Comparison of ENCODE assay signal across 9 cellular contexts in the genomic region with DNA sequence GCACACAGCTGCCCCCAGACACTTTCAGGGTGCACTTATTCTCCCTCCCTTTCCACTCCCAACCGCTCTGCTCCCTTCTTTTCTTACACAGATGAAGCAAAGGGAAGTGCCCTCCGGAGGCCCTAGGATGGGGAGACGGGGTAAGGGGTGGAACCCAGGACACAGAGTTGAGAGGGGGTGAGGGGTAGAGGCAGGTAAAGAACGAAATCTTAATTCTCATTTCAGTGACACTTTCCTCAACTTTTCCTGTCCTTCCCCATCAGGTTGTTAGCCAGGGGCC. TPM values are rescaled to one million over a fixed set of nuclear protein-coding genes. Genes with fewer than 3 reads are reported as not detected.
DNase-seq lines count a peak whose midpoint lies in the region; ATAC-seq and TF ChIP-seq lines count a peak whose summit lies in the region.
"Had no signal": no experiment of that assay in that cellular context is flagged by ENCODE, and none has a peak within 500 bp of the region (broad histone marks: within the 10 kb centered on the region; RNA-seq: fewer than 3 reads in every experiment).

No MANE protein-coding gene starts in this region.

- no peaks in the 10 kb centered on the region for H3K27me3 ChIP-seq in layer of hippocampus (ENCODE audit: control insufficient read depth, insufficient read depth, low read length)
- H3K27me3 ChIP-seq in stomach: no peaks in the 10 kb centered on the region

- ATAC-seq in HG03571 (IDR thresholded peaks at IDR 0.05; ENCODE audit: unreplicated experiment) (no peak), HG02571 (IDR thresholded peaks at IDR 0.05; ENCODE audit: unreplicated experiment) (no peak)

- H3K4me3 Mint-ChIP-seq in MCF 10A (ENCODE audit: unreplicated experiment): peak overlapping the region; percentile 69
- H3K4me3 Mint-ChIP-seq: activated CD4-positive, alpha-beta memory T cell treated with anti-CD3 and anti-CD28 coated beads for 36 hours had no signal

- H3K4me1 Mint-ChIP-seq in MCF 10A (ENCODE audit: insufficient read depth, unreplicated experiment): peaks cover 14% of the 10 kb centered on the region

- H3K27ac Mint-ChIP-seq in MCF 10A (ENCODE audit: low read depth, unreplicated experiment): peak overlapping the region; percentile 84
- H3K27ac Mint-ChIP-seq: activated CD4-positive, alpha-beta memory T cell treated with anti-CD3 and anti-CD28 coated beads for 36 hours had no signal

- 31 to 67% (median 51%) methylated on average over 4 of the region's 4 CpGs for WGBS in stomach, 5 donors

- H3K27me3 Mint-ChIP-seq in MCF 10A (ENCODE audit: insufficient read depth, unreplicated experiment): no peaks in the 10 kb centered on the region
- H3K27me3 Mint-ChIP-seq: activated CD4-positive, alpha-beta memory T cell treated with anti-CD3 and anti-CD28 coated beads for 36 hours had no signal

- no peak for TF ChIP-seq POLR2A in stomach (IDR thresholded peaks at IDR 0.05)

- H3K4me1 ChIP-seq in HEK293 (ENCODE audit: control insufficient read depth, insufficient read depth, low read length) (no peaks in the 10 kb centered on the region), stomach (peaks cover 44 to 89% (median 59%) of the 10 kb centered on the region in 4 donors)

- intact Hi-C loops in MCF 10A (cut with micrococcal nuclease) (no loop called here), stomach (cut with DNase I; ENCODE audit: low total_unique reads) (no loop called here)

- no TSS peak for BruUV-seq in MCF 10A (replicated peaks; lab: Mats Ljungman, UMichigan)

- H3K9me3 ChIP-seq in HEK293 (ENCODE audit: control insufficient read depth, insufficient read depth, low read depth, low read length): no peaks in the 10 kb centered on the region
- no peaks in the 10 kb centered on the region for H3K9me3 ChIP-seq in stomach

- peaks cover 0 to 28% of the 10 kb centered on the region in 2 experiments; a peak in 1 of 3 replicates for H3K36me3 ChIP-seq in HEK293 (ENCODE audit: control insufficient read depth in 2 of 2, insufficient read depth in 1 of 2, low read length in 2 of 2)
- H3K36me3 ChIP-seq in stomach: peaks cover 7 to 27% (median 21%) of the 10 kb centered on the region in 4 donors

- H3K9me3 Mint-ChIP-seq in MCF 10A (ENCODE audit: unreplicated experiment): no peaks in the 10 kb centered on the region
- H3K9me3 Mint-ChIP-seq: activated CD4-positive, alpha-beta memory T cell treated with anti-CD3 and anti-CD28 coated beads for 36 hours had no signal

- H3K4me3 ChIP-seq in HEK293 (ENCODE audit: low read depth, low read length) (no peak overlapping the region), stomach (peak overlapping the region; percentile 29 to 39 (median 30))

- POLR2A ChIA-PET in HEK293 (lab: Yijun Ruan, JAX): interaction anchor here (1.0 kb wide), 1 partner anchor 13 kb away, joined by 3 read pairs; a partner anchor contains a TSS
- POLR2A ChIA-PET in MCF 10A (lab: Yijun Ruan, JAX): interaction anchor here (0.6 to 2.4 kb wide), 8 partner anchors 8 to 160 kb away, joined by 3 to 10 read pairs (median 3); a partner anchor contains a TSS

- no peaks in the 10 kb centered on the region for H3K36me3 Mint-ChIP-seq in MCF 10A (ENCODE audit: insufficient read depth, unreplicated experiment)

- no peak for TF ChIP-seq EP300 in stomach (IDR thresholded peaks at IDR 0.05)

- DNase-seq in MCF 10A (ENCODE audit: unreplicated experiment) (no peak), stomach (no peak), NCI-H2107 (lab: John Stamatoyannopoulos, UW) (no peak)
- no peak for DNase-seq in activated naive CD4-positive, alpha-beta T cell (lab: John Stamatoyannopoulos, UW)
- DNase-seq: activated CD4-positive, alpha-beta memory T cell treated with anti-CD3 and anti-CD28 coated beads for 36 hours had no signal

- H3K27ac ChIP-seq in HEK293 (ENCODE audit: extremely low read depth, low read depth, low read length): peak overlapping the region; percentile 28
- H3K27ac ChIP-seq in layer of hippocampus (ENCODE audit: low read depth, low read length): peak overlapping the region; percentile 83
- H3K27ac ChIP-seq in stomach: peak overlapping the region; percentile 74 to 98 (median 91)

- CTCF ChIA-PET in HEK293 (lab: Yijun Ruan, JAX) (interaction anchor here (0.5 to 2.4 kb wide), 5 partner anchors 16 to 90 kb away, joined by 3 to 12 read pairs (median 4); no protein-coding TSS in a partner anchor), MCF 10A (lab: Yijun Ruan, JAX) (interaction anchor here (0.6 to 13.7 kb wide), 5 partner anchors 19 to 229 kb away, joined by 3 to 223 read pairs (median 3); no protein-coding TSS in a partner anchor)

- TF ChIP-seq CTCF in HEK293 (tag by site-specific recombination; IDR thresholded peaks at IDR 0.05) (no peak), MCF 10A (IDR thresholded peaks at IDR 0.05; ENCODE audit: unreplicated experiment) (no peak), stomach (IDR thresholded peaks at IDR 0.05) (no peak)

TF ChIP-seq in HEK293, 187 proteins besides CTCF, POLR2A, EP300 and RAD21:
- TF ChIP-seq ZNF585B (tag by site-specific recombination; IDR thresholded peaks at IDR 0.05) (0 out of 2 replicates have a peak, but pooled peaks have one; percentile 1), MYNN (tag by site-specific recombination; IDR thresholded peaks at IDR 0.05; ENCODE audit: borderline replicate concordance) (no peak)

RNA-seq across cellular contexts. Expression of a gene that starts 12.8 kb away (rescaled TPM):
- total RNA-seq in MCF 10A (2022) (1.9 and 5.2 TPM in 2 replicates), stomach (100 to 1,000 TPM in 3 of 5 donors, 10 to 100 TPM in 2; 34.6 to 254 (median 100) TPM)
- polyA plus RNA-seq in stomach: 10 to 100 TPM; 38.6 to 79.3 (median 40.9) TPM

Comparison
In these comparisons a context has a peak if more than half of its experiments do, and no peak if none do; other contexts are left out.
1. H3K27ac ChIP-seq: peak in every context shown above with its lines; median percentile 91 in stomach; 83 in layer of hippocampus; 28 in HEK293.